Comparison of ENCODE assay signal across 8 cellular contexts in genomic region chr2:25878361-25879132, GRCh38. TPM values are rescaled to one million over a fixed set of nuclear protein-coding genes. Genes with fewer than 3 reads are reported as not detected.
DNase-seq lines count a peak whose midpoint lies in the region; ATAC-seq and TF ChIP-seq lines count a peak whose summit lies in the region.

TSS of gene ASXL2 (minus strand) at chr2:25878487. CDS start at chr2:25878222, 265 bp downstream.

- H3K4me2 ChIP-seq in PC-9 = peak within 1 kb of the TSS; percentile 87

- TF ChIP-seq CTCF in PC-9 (conservative IDR thresholded peaks at IDR 0.05) = no peak

- ATAC-seq in GM21619 (IDR thresholded peaks at IDR 0.05; ENCODE audit: unreplicated experiment) = peak; percentile 85

- peak; percentile 98 for DNase-seq in DMS153 (lab: John Stamatoyannopoulos, UW)
- DNase-seq in Jurkat, Clone E6-1 (ENCODE audit: low read depth, low spot score) = peak; percentile 96
- DNase-seq in PC-9 = peak; percentile 95 to 97
- peak; percentile 97 for DNase-seq in activated T-cell treated with anti-CD3 and anti-CD28 coated beads, Interleukin-2, amount 50 U/mL, for 1 hour
- peak; percentile 99 for DNase-seq in erythroblast (lab: John Stamatoyannopoulos, UW)
- peak; percentile 97 for DNase-seq in stimulated activated CD8-positive, alpha-beta memory T cell treated with anti-CD3 and anti-CD28 coated beads, Interleukin-4, amount 100 ng/mL, for 48 hours

- no peaks in the 10 kb centered on the region for H3K9me2 ChIP-seq in PC-9 (ENCODE audit: insufficient read depth)

- H3K4me1 ChIP-seq in PC-9 (replicated peaks; ENCODE audit: insufficient read depth) (peaks cover 29% of the 10 kb centered on the region), mucosa of rectum (ENCODE audit: control insufficient read depth in 2 of 2, insufficient read depth in 2 of 2, low read length in 2 of 2) (peaks cover 7 to 14% of the 10 kb centered on the region in 2 donors)

- TSS peak; percentile 91 for BruUV-seq in PC-9 (replicated peaks; lab: Mats Ljungman, UMichigan)

- peak within 1 kb of the TSS; percentile 92 to 97 for H3K9ac ChIP-seq in mucosa of rectum (ENCODE audit: low read depth in 1 of 2, low read length in 2 of 2)

- H2AFZ ChIP-seq in PC-9 = peak within 1 kb of the TSS; percentile 92

- POLR2A ChIA-PET in PC-9 (lab: Charles Lee; ENCODE audit: unreplicated experiment) = interaction anchor here (0.5 to 0.9 kb wide), 17 partner anchors 25 to 1838 kb away, joined by 3 to 28 read pairs (median 4); no protein-coding TSS in a partner anchor

- peaks cover 14% of the 10 kb centered on the region for H4K20me1 ChIP-seq in PC-9 (ENCODE audit: insufficient read depth)

- H3F3A ChIP-seq in PC-9 (ENCODE audit: insufficient read depth, low read depth) = peaks cover 27% of the 10 kb centered on the region

- H3K4me3 ChIP-seq in Jurkat, Clone E6-1 (ENCODE audit: low read length) = peak within 1 kb of the TSS; percentile 98
- H3K4me3 ChIP-seq in PC-9 (peak within 1 kb of the TSS; percentile 75), mucosa of rectum (ENCODE audit: low read length in 2 of 2) (peak within 1 kb of the TSS; percentile 88 to 98)

- peak; percentile 73 for TF ChIP-seq POLR2A in erythroblast (IDR thresholded peaks at IDR 0.05; ENCODE audit: low read length)

- H3K36me3 ChIP-seq in PC-9 (ENCODE audit: low read depth) (no peaks in the 10 kb centered on the region; the same call in 1 of the 2 replicates), mucosa of rectum (ENCODE audit: control insufficient read depth in 2 of 2, insufficient read depth in 2 of 2, low read length in 2 of 2) (peaks cover 0 to 4% of the 10 kb centered on the region in 2 donors)

- peaks cover 46% of the 10 kb centered on the region for H3K79me2 ChIP-seq in PC-9 (ENCODE audit: low read depth)

- H3K9me3 ChIP-seq in PC-9 (ENCODE audit: insufficient read depth, low read depth) = no peaks in the 10 kb centered on the region
- no peaks in the 10 kb centered on the region for H3K9me3 ChIP-seq in mucosa of rectum (ENCODE audit: control insufficient read depth in 2 of 2, low read length in 2 of 2)

- H3K27ac ChIP-seq in PC-9 = peak within 1 kb of the TSS; percentile 88
- H3K27ac ChIP-seq in mucosa of rectum (ENCODE audit: low read depth in 2 of 2, low read length in 2 of 2) = peak within 1 kb of the TSS; percentile 95 to 98

- no peaks in the 10 kb centered on the region for H3K27me3 ChIP-seq in PC-9 (ENCODE audit: insufficient read depth, low read depth)
- no peaks in the 10 kb centered on the region for H3K27me3 ChIP-seq in mucosa of rectum (ENCODE audit: control insufficient read depth in 2 of 2, insufficient read depth in 2 of 2, low read length in 2 of 2)

- CTCF ChIA-PET in PC-9 (lab: Charles Lee) = interaction anchor here (0.6 to 1.0 kb wide), 6 partner anchors 27 to 599 kb away, joined by 3 to 8 read pairs (median 4); partner anchors contain the start of genes OTOF and SELENOI

- intact Hi-C loops in PC-9 (cut with micrococcal nuclease; ENCODE audit: unreplicated experiment) = no loop called here

RNA-seq across cellular contexts. Expression of gene ASXL2, which starts in this region (rescaled TPM):
- 12.7 TPM for polyA plus RNA-seq in Jurkat, Clone E6-1 (2012; ENCODE audit: insufficient read depth, insufficient read length)
- 19.2 and 34.5 TPM in 2 replicates for total RNA-seq in PC-9 (2021)

Comparison
In these comparisons a context has a peak if more than half of its experiments do, and no peak if none do; other contexts are left out.
1. Peak in every context shown above with its lines: DNase-seq, ATAC-seq, H3K4me3 ChIP-seq and H3K27ac ChIP-seq.